Comparison of ENCODE assay signal across 8 cellular contexts in the genomic region with DNA sequence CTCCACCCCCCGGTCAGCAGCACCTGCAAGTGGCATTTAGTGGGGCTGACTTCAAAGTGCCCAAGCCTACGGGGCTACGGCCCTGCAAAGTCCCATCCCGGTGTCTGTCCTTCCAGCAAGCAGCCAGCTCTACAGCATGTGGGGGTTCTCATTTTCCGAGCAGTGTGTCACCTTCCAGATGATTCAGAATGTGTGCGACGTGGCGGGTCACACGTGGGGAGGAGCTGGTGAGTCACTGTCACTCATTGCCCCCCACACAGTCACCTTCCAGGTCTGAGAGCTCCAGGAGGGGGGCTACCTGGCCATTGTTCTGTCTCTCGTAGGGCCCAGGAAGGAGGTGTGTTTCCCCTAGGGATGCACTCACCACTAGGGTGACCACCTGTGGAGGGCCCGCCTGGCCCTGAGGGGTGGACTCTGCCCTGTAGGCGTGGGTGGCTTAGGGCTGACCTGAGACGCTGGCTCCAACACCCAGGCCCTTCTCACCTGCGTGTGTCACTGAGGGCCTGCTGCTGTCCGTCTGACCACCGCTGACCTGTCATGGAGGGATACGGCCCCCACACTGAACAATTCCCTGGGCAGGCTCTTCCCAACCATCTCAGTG.
DNase-seq lines count a peak whose midpoint lies in the region; ATAC-seq and TF ChIP-seq lines count a peak whose summit lies in the region.

No MANE protein-coding gene starts in this region.

- no peak for ATAC-seq in GM21619 (IDR thresholded peaks at IDR 0.05; ENCODE audit: unreplicated experiment)
- ATAC-seq in HG02840 (IDR thresholded peaks at IDR 0.05; ENCODE audit: low FRiP score, unreplicated experiment), result no peak
- ATAC-seq in GM19452 (IDR thresholded peaks at IDR 0.05; ENCODE audit: unreplicated experiment), result no peak

- peaks cover 6% of the 10 kb centered on the region; the same call in 1 of the 2 replicates for H3K4me1 ChIP-seq in GM23248 (ENCODE audit: insufficient read depth)

- H3K79me2 ChIP-seq in GM23248 (ENCODE audit: insufficient read depth), result no peaks in the 10 kb centered on the region

- in situ Hi-C loops in GM23248 (cut with MboI), result no loop called here

- H4K20me1 ChIP-seq in GM23248 (ENCODE audit: insufficient read depth), result no peaks in the 10 kb centered on the region

- H3K36me3 ChIP-seq in GM23248 (ENCODE audit: low read depth), result no peaks in the 10 kb centered on the region

- no peaks in the 10 kb centered on the region for H3F3A ChIP-seq in GM23248 (ENCODE audit: insufficient read depth)

- no peak for TF ChIP-seq CTCF in chondrocyte (IDR thresholded peaks at IDR 0.05)

- H3K9me3 Mint-ChIP-seq in chondrocyte (ENCODE audit: low read depth), result no peaks in the 10 kb centered on the region

- no peak overlapping the region for H2AFZ ChIP-seq in GM23248

- H3K4me3 Mint-ChIP-seq in chondrocyte (ENCODE audit: unreplicated experiment), result no peak overlapping the region

- H3K27ac ChIP-seq in GM23248, result no peak overlapping the region

- no peaks in the 10 kb centered on the region for H3K36me3 Mint-ChIP-seq in chondrocyte (ENCODE audit: low read depth)

- H3K27ac Mint-ChIP-seq in chondrocyte (ENCODE audit: unreplicated experiment), result no peak overlapping the region

- no peak overlapping the region for H3K4me3 ChIP-seq in GM23248

- peaks cover 25% of the 10 kb centered on the region for H3K4me1 Mint-ChIP-seq in chondrocyte (ENCODE audit: low read depth)

- no peak overlapping the region for H3K4me2 ChIP-seq in GM23248 (ENCODE audit: unreplicated experiment)

- no peaks in the 10 kb centered on the region for H3K27me3 Mint-ChIP-seq in chondrocyte (ENCODE audit: low read depth)

- DNase-seq in GM23248 (peak; percentile 47), chondrocyte (ENCODE audit: low spot score) (peak; percentile 43), NCI-H2107 (lab: John Stamatoyannopoulos, UW) (no peak)
- DNase-seq in activated CD4-positive, alpha-beta T cell treated with anti-CD3 and anti-CD28 coated beads, Interleukin-2, amount 50 U/mL, for 48 hours, result peak; percentile 87 to 91
- peak; percentile 73 for DNase-seq in stimulated activated CD8-positive, alpha-beta memory T cell treated with anti-CD3 and anti-CD28 coated beads, Interleukin-12 subunit alpha, Interleukin-12 subunit beta, amount 100 ng/mL, for 24 hours (ENCODE audit: extremely low read depth)

- no peaks in the 10 kb centered on the region for H3K9me3 ChIP-seq in GM23248 (ENCODE audit: low read depth)

- no peaks in the 10 kb centered on the region for H3K9me2 ChIP-seq in GM23248 (ENCODE audit: insufficient read depth)

- WGBS in GM23248 (ENCODE audit: low coverage in 1 of 2, low lambda C conversion rate in 2 of 2, missing lambda C conversion rate in 2 of 2), 2 experiments, result 69 to 74% methylated on average over 17 of the region's 17 CpGs

- no peaks in the 10 kb centered on the region for H3K27me3 ChIP-seq in GM23248 (replicated peaks; ENCODE audit: insufficient read depth)

- H3K9ac ChIP-seq in GM23248, result no peak overlapping the region
